In genomic region chr3:197465996-197466549, GRCh38 we compare ENCODE assay signal across 11 cellular contexts.
DNase-seq lines count a peak whose midpoint lies in the region; ATAC-seq, FAIRE-seq and TF ChIP-seq lines count a peak whose summit lies in the region.
"Had no signal": no experiment of that assay in that cellular context is flagged by ENCODE, and none has a peak within 500 bp of the region (broad histone marks: within the 10 kb centered on the region; RNA-seq: fewer than 3 reads in every experiment).

No MANE protein-coding gene starts in this region.

- H3K36me3 ChIP-seq in HAP-1 (replicated peaks), result no peaks in the 10 kb centered on the region
- H3K36me3 ChIP-seq in ascending aorta, result no peaks in the 10 kb centered on the region

- no peak overlapping the region for H3K27ac ChIP-seq in ascending aorta
- H3K27ac ChIP-seq: 22Rv1 had no signal

- peak; percentile 2; the same call in 1 of the 3 replicates for ATAC-seq in SK-N-SH treated with all-trans-retinoic acid at 6 μM for 48 hours
- peak; percentile 64 for ATAC-seq in stimulated activated naive CD8-positive, alpha-beta T cell treated with anti-CD3 and anti-CD28 coated beads, Interleukin-15, Interleukin-2, amounts not matched to agents 100 U/mL and 50 U/mL, for 24 hours

- in situ Hi-C loops in HAP-1 (cut with MboI; ENCODE audit: low sequenced_read_pairs), result no loop called here

- TF ChIP-seq CTCF in fibroblast of pulmonary artery (IDR thresholded peaks at IDR 0.05; ENCODE audit: low read length, missing control alignments) (no peak), ascending aorta (IDR thresholded peaks at IDR 0.05) (no peak)

- H3K27me3 ChIP-seq in HAP-1 (ENCODE audit: low read depth) (peaks cover 4% of the 10 kb centered on the region; the same call in 1 of the 2 replicates), ascending aorta (no peaks in the 10 kb centered on the region)

- peaks cover 9% of the 10 kb centered on the region for H3K4me1 ChIP-seq in HAP-1
- peaks cover 0 to 6% of the 10 kb centered on the region in 2 donors for H3K4me1 ChIP-seq in ascending aorta

- no peaks in the 10 kb centered on the region for H3K9me3 ChIP-seq in HAP-1
- no peaks in the 10 kb centered on the region for H3K9me3 ChIP-seq in ascending aorta

- H3K4me3 ChIP-seq in fibroblast of pulmonary artery (replicated peaks; ENCODE audit: low read depth, low read length) (no peak overlapping the region), HAP-1 (no peak overlapping the region), ascending aorta (no peak overlapping the region)

- intact Hi-C loops in ascending aorta (cut with DNase I), result no loop called here

- FAIRE-seq in urothelium cell line (lab: Jason Lieb, UNC), result no peak
- FAIRE-seq: G401.6 had no signal

- DNase-seq in NCI-H82 (lab: John Stamatoyannopoulos, UW) (peak; percentile 49), NCI-H82 treated with DMSO at 0.1 percent for 48 hours (lab: John Stamatoyannopoulos, UW; ENCODE audit: unreplicated experiment) (no peak), fibroblast of pulmonary artery (ENCODE audit: low read depth) (peak; percentile 71), HAP-1 (ENCODE audit: low spot score in 2 of 2) (no peak), urothelium cell line (ENCODE audit: low spot score) (no peak), ascending aorta (ENCODE audit: low spot score in 2 of 2) (no peak)
- no peak for DNase-seq in stimulated activated naive CD8-positive, alpha-beta T cell treated with anti-CD3 and anti-CD28 coated beads, Interleukin-15, Interleukin-2, amounts not matched to agents 100 U/mL and 50 U/mL, for 24 hours
- DNase-seq: NCI-H2081 treated with DMSO at 0.1 percent for 48 hours had no signal

TF ChIP-seq in SK-N-SH treated with all-trans-retinoic acid at 6 μM for 48 hours, 23 proteins besides CTCF, POLR2A, EP300 and RAD21:
- TF ChIP-seq CSRNP3 (CRISPR knock-in tag; IDR thresholded peaks at IDR 0.05) (0 out of 2 replicates have a peak, but pooled peaks have one; percentile 3), ZNF8 (CRISPR knock-in tag; IDR thresholded peaks at IDR 0.05) (no peak), ESRRG (CRISPR knock-in tag; IDR thresholded peaks at IDR 0.05) (no peak), ZFP3 (CRISPR knock-in tag; IDR thresholded peaks at IDR 0.05) (no peak), ZNF565 (CRISPR knock-in tag; conservative IDR thresholded peaks at IDR 0.05; ENCODE audit: low read depth) (no peak), OSR1 (CRISPR knock-in tag; IDR thresholded peaks at IDR 0.05) (no peak), CREB5 (CRISPR knock-in tag; IDR thresholded peaks at IDR 0.05; ENCODE audit: low read depth) (0 out of 2 replicates have a peak, but pooled peaks have one; percentile 12), ZNF70 (CRISPR knock-in tag; IDR thresholded peaks at IDR 0.05) (no peak)

Comparison
In these comparisons a context has a peak if more than half of its experiments do, and no peak if none do; other contexts are left out.
1. DNase-seq: peak in NCI-H82 (single experiment) and fibroblast of pulmonary artery (single experiment); none in NCI-H82 treated with DMSO at 0.1 percent for 48 hours (single experiment), stimulated activated naive CD8-positive, alpha-beta T cell treated with anti-CD3 and anti-CD28 coated beads, Interleukin-15, Interleukin-2, amounts not matched to agents 100 U/mL and 50 U/mL, for 24 hours (single experiment), HAP-1 (0 of 2), urothelium cell line (single experiment) and ascending aorta (0 of 2).